1 cellular context compared by ENCODE assay signal in genomic region chr12:121132601-121133481, GRCh38.
TF ChIP-seq lines count a peak whose summit lies in the region.

TSS of gene P2RX7 (plus strand) at chr12:121132876. CDS start at chr12:121132971, 95 bp downstream.

TF ChIP-seq in K562, 482 proteins besides CTCF, POLR2A, EP300 and RAD21 (continued from another document and continues in another):
- TF ChIP-seq PREB (CRISPR knock-in tag; IDR thresholded peaks at IDR 0.05) (no peak), BRD9 (IDR thresholded peaks at IDR 0.05; ENCODE audit: low read depth, partially characterized antibody) (no peak), E2F4 (CRISPR knock-in tag; IDR thresholded peaks at IDR 0.05; ENCODE audit: low read depth) (no peak), ZBTB1 (CRISPR knock-in tag; IDR thresholded peaks at IDR 0.05; ENCODE audit: borderline replicate concordance, low read depth) (no peak), FOXJ3 (CRISPR knock-in tag; IDR thresholded peaks at IDR 0.05) (no peak), MAZ (CRISPR knock-in tag; conservative IDR thresholded peaks at IDR 0.05 in 1 of 2, IDR thresholded peaks at IDR 0.05 in 1 of 2) (no peak), MITF (IDR thresholded peaks at IDR 0.05) (no peak), E2F8 (IDR thresholded peaks at IDR 0.05; ENCODE audit: low read depth, partially characterized antibody) (no peak), ZNF124 (CRISPR knock-in tag; IDR thresholded peaks at IDR 0.05) (no peak), NFIX (CRISPR knock-in tag; IDR thresholded peaks at IDR 0.05; ENCODE audit: low read depth) (no peak), ZNF384 (IDR thresholded peaks at IDR 0.05; ENCODE audit: low read depth, low read length) (no peak), CREB3 (tag; conservative IDR thresholded peaks at IDR 0.05; ENCODE audit: low read depth) (no peak), IRF9 (tag; IDR thresholded peaks at IDR 0.05) (no peak), ZNF354B (CRISPR knock-in tag; IDR thresholded peaks at IDR 0.05) (no peak), ZNF589 (CRISPR knock-in tag; IDR thresholded peaks at IDR 0.05; ENCODE audit: low read depth) (peak; percentile 58; the same call in 1 of the 2 replicates), DDX20 (tag; IDR thresholded peaks at IDR 0.05; ENCODE audit: low read depth) (no peak), NFIC (IDR thresholded peaks at IDR 0.05) (no peak), EZH2 (IDR thresholded peaks at IDR 0.05; ENCODE audit: borderline replicate concordance, low read depth, low read length) (no peak), BRD4 (IDR thresholded peaks at IDR 0.05) (no peak), SIX5 (IDR thresholded peaks at IDR 0.05; ENCODE audit: borderline replicate concordance in 1 of 2, insufficient read depth in 1 of 2, low read depth in 1 of 2, low read length in 2 of 2) (no peak), ZNF324 (CRISPR knock-in tag; IDR thresholded peaks at IDR 0.05) (no peak), NFE2L1 (tag; IDR thresholded peaks at IDR 0.05; ENCODE audit: borderline replicate concordance, low read depth) (no peak), CBX8 (IDR thresholded peaks at IDR 0.05; ENCODE audit: borderline replicate concordance, extremely low read depth, low read depth, low read length, poor library complexity, severe bottlenecking) (no peak), TGIF2 (CRISPR knock-in tag; IDR thresholded peaks at IDR 0.05) (no peak), CREB5 (CRISPR knock-in tag; IDR thresholded peaks at IDR 0.05) (no peak), KLF16 (IDR thresholded peaks at IDR 0.05) (no peak), YBX1 (IDR thresholded peaks at IDR 0.05) (no peak), TFAP4 (CRISPR knock-in tag; IDR thresholded peaks at IDR 0.05; ENCODE audit: borderline replicate concordance) (peak; percentile 63; the same call in 1 of the 2 replicates), ATF7 (IDR thresholded peaks at IDR 0.05) (peak; percentile 76), ARHGAP35 (IDR thresholded peaks at IDR 0.05; ENCODE audit: partially characterized antibody) (no peak), BDP1 (IDR thresholded peaks at IDR 0.05; ENCODE audit: insufficient read depth, insufficient read length) (no peak), ZNF134 (CRISPR knock-in tag; conservative IDR thresholded peaks at IDR 0.05) (no peak), IFI16 (CRISPR knock-in tag; IDR thresholded peaks at IDR 0.05) (no peak), BCLAF1 (IDR thresholded peaks at IDR 0.05; ENCODE audit: borderline replicate concordance in 1 of 2, control insufficient read depth in 1 of 2, low read depth in 2 of 2, low read length in 1 of 2) (no peak), ELK3 (CRISPR knock-in tag; IDR thresholded peaks at IDR 0.05) (no peak), ZNF57 (CRISPR knock-in tag; IDR thresholded peaks at IDR 0.05) (no peak), HOMEZ (CRISPR knock-in tag; IDR thresholded peaks at IDR 0.05) (no peak), ZBTB33 (CRISPR knock-in tag; IDR thresholded peaks at IDR 0.05) (peak; percentile 33; the same call in 1 of the 2 replicates), ZNF184 (CRISPR knock-in tag; IDR thresholded peaks at IDR 0.05) (no peak), EWSR1 (IDR thresholded peaks at IDR 0.05; ENCODE audit: borderline replicate concordance, low read depth, partially characterized antibody) (no peak), DMBX1 (CRISPR knock-in tag; IDR thresholded peaks at IDR 0.05; ENCODE audit: borderline replicate concordance) (no peak), HMGN3 (IDR thresholded peaks at IDR 0.05; ENCODE audit: borderline replicate concordance, extremely low read depth, insufficient read length, low read depth, low read length) (no peak), ZNF253 (CRISPR knock-in tag; conservative IDR thresholded peaks at IDR 0.05) (no peak), PHB2 (IDR thresholded peaks at IDR 0.05; ENCODE audit: low read depth) (no peak), NCOA2 (IDR thresholded peaks at IDR 0.05; ENCODE audit: partially characterized antibody in 2 of 2) (no peak), SRSF1 (IDR thresholded peaks at IDR 0.05; ENCODE audit: low read depth, low read length) (no peak)
